Comparison of ENCODE assay signal across 13 cellular contexts in the genomic region with DNA sequence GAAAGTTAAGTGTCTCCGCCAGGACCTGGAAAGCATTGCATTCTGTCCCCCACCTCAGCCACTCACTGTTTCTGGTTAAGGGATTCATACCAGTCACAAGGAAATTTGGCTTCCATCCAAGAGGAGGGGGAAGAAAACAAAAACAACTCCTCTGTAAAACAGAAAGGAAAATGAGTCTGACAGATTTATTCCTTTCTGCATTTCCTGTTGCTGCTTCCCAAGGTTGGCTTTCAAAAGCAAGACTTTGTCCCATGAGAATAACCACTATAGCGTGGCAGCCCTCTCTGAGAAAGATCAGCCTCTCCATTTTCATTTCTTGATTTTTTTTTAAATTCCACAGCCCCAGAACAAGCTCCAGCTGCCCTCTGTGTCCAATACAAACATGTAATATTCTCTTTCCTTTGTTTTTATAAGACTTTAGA.
A peak's percentile ranks its signal among the peaks of the same experiment; 100 is the strongest.
DNase-seq lines count a peak whose midpoint lies in the region; ATAC-seq, FAIRE-seq and TF ChIP-seq lines count a peak whose summit lies in the region.
"Had no signal": no experiment of that assay in that cellular context is flagged by ENCODE, and none has a peak within 500 bp of the region (broad histone marks: within the 10 kb centered on the region; RNA-seq: fewer than 3 reads in every experiment).

No MANE protein-coding gene starts in this region.

- no peaks in the 10 kb centered on the region for H3K9me3 ChIP-seq in A549
- H3K9me3 ChIP-seq in HEK293 (ENCODE audit: control insufficient read depth, insufficient read depth, low read depth, low read length), result no peaks in the 10 kb centered on the region
- no peaks in the 10 kb centered on the region for H3K9me3 ChIP-seq in adipocyte (ENCODE audit: control insufficient read depth, low read length)

- intact Hi-C loops in left colon (cut with DNase I, micrococcal nuclease), result no loop called here

- H3K36me3 ChIP-seq in HEK293 (ENCODE audit: control insufficient read depth in 2 of 2, insufficient read depth in 1 of 2, low read length in 2 of 2) (no peaks in the 10 kb centered on the region), adipocyte (ENCODE audit: control insufficient read depth, insufficient read depth, low read length, severe bottlenecking) (no peaks in the 10 kb centered on the region)

- CTCF ChIA-PET in A549 (lab: Yijun Ruan, JAX) (interaction anchor here (1.0 to 1.5 kb wide), 2 partner anchors 23 to 255 kb away, joined by 4 to 5 read pairs; no protein-coding TSS in a partner anchor), HEK293 (lab: Yijun Ruan, JAX) (no interaction called here)
- CTCF ChIA-PET in activated CD4-positive, alpha-beta memory T cell treated with anti-CD3 and anti-CD28 coated beads, Interleukin-2, amount 10 ng/mL, durations not matched to agents 7 days and 5 days (lab: Charles Lee), result interaction anchor here (1.1 kb wide), 1 partner anchor 12 kb away, joined by 3 read pairs; no protein-coding TSS in a partner anchor

- no peak for TF ChIP-seq POLR2A in A549 (IDR thresholded peaks at IDR 0.05; ENCODE audit: low read length)

- no peak overlapping the region for H3K27ac Mint-ChIP-seq in activated CD4-positive, alpha-beta memory T cell treated with anti-CD3 and anti-CD28 coated beads, Interleukin-2, amount 10 ng/mL, durations not matched to agents 7 days and 5 days

- H3K27ac ChIP-seq in A549 (no peak overlapping the region), HEK293 (ENCODE audit: extremely low read depth, low read depth, low read length) (peak overlapping the region; percentile 2; the same call in 1 of the 2 replicates)
- H3K27ac ChIP-seq: RWPE1 had no signal

- no peak overlapping the region for H3K4me3 Mint-ChIP-seq in activated CD4-positive, alpha-beta memory T cell treated with anti-CD3 and anti-CD28 coated beads, Interleukin-2, amount 10 ng/mL, durations not matched to agents 7 days and 5 days
- H3K4me3 Mint-ChIP-seq: CD4-positive, CD25-positive, alpha-beta regulatory T cell had no signal

- 73% methylated on average over 2 of the region's 2 CpGs for WGBS in A549 (ENCODE audit: missing lambda C conversion rate)

- no peaks in the 10 kb centered on the region for H3K27me3 ChIP-seq in adipocyte (replicated peaks; ENCODE audit: control insufficient read depth, insufficient read depth, low read length)

- FAIRE-seq in A549 (lab: Jason Lieb, UNC), result no peak

- DNase-seq in A549 (ENCODE audit: low read depth in 1 of 2, low spot score in 1 of 2) (no peak), adipocyte (ENCODE audit: low read depth) (peak; percentile 69), left colon (no peak), GM10266 (ENCODE audit: extremely low spot score) (no peak)
- DNase-seq in activated CD4-positive, alpha-beta memory T cell treated with anti-CD3 and anti-CD28 coated beads, Interleukin-2, amount 10 ng/mL, durations not matched to agents 7 days and 5 days, result no peak
- DNase-seq: activated CD8-positive, alpha-beta memory T cell treated with anti-CD3 and anti-CD28 coated beads, Interleukin-2, amount 50 U/mL, for 4 hours; amniotic stem cell; CD4-positive, CD25-positive, alpha-beta regulatory T cell; NCI-H187 treated with DMSO at 0.1 percent for 48 hours had no signal

- TF ChIP-seq RAD21 in A549 (conservative IDR thresholded peaks at IDR 0.05 in 1 of 2, IDR thresholded peaks at IDR 0.05 in 1 of 2), result no peak

- H3K9me3 Mint-ChIP-seq in activated CD4-positive, alpha-beta memory T cell treated with anti-CD3 and anti-CD28 coated beads, Interleukin-2, amount 10 ng/mL, durations not matched to agents 7 days and 5 days, result peaks cover 3% of the 10 kb centered on the region
- H3K9me3 Mint-ChIP-seq: CD4-positive, CD25-positive, alpha-beta regulatory T cell had no signal

- POLR2A ChIA-PET in A549 (lab: Yijun Ruan, JAX), result no interaction called here
- POLR2A ChIA-PET in HEK293 (lab: Yijun Ruan, JAX), result no interaction called here
- POLR2A ChIA-PET in activated CD4-positive, alpha-beta memory T cell treated with anti-CD3 and anti-CD28 coated beads, Interleukin-2, amount 10 ng/mL, durations not matched to agents 7 days and 5 days (lab: Charles Lee), result interaction anchor here (0.7 kb wide), 1 partner anchor 10 kb away, joined by 3 read pairs; no protein-coding TSS in a partner anchor

- peaks cover 34% of the 10 kb centered on the region for H3K4me1 Mint-ChIP-seq in activated CD4-positive, alpha-beta memory T cell treated with anti-CD3 and anti-CD28 coated beads, Interleukin-2, amount 10 ng/mL, durations not matched to agents 7 days and 5 days

- TF ChIP-seq CTCF in A549 (IDR thresholded peaks at IDR 0.05) (no peak), HEK293 (tag by site-specific recombination; IDR thresholded peaks at IDR 0.05) (no peak), GM10266 (IDR thresholded peaks at IDR 0.05; ENCODE audit: control insufficient read depth, insufficient read depth, low read depth, missing control alignments) (no peak)

- H3K4me2 ChIP-seq in A549, result peak overlapping the region; percentile 46

- no peak overlapping the region for H3K9ac ChIP-seq in adipocyte (ENCODE audit: low read length)

- H3K4me3 ChIP-seq in A549 (no peak overlapping the region), HEK293 (ENCODE audit: low read depth, low read length) (no peak overlapping the region), adipocyte (ENCODE audit: low read length) (no peak overlapping the region)

- ATAC-seq in A549 (no peak), left colon (peak; percentile 83), GM21447 (IDR thresholded peaks at IDR 0.05; ENCODE audit: unreplicated experiment) (no peak), HG03432 (IDR thresholded peaks at IDR 0.05; ENCODE audit: unreplicated experiment) (no peak)

- peaks cover 5% of the 10 kb centered on the region for H3K36me3 Mint-ChIP-seq in activated CD4-positive, alpha-beta memory T cell treated with anti-CD3 and anti-CD28 coated beads, Interleukin-2, amount 10 ng/mL, durations not matched to agents 7 days and 5 days (ENCODE audit: low read depth)
- H3K36me3 Mint-ChIP-seq: CD4-positive, CD25-positive, alpha-beta regulatory T cell had no signal

- H3K4me1 ChIP-seq in A549 (peaks cover 14% of the 10 kb centered on the region), HEK293 (ENCODE audit: control insufficient read depth, insufficient read depth, low read length) (peaks cover 14% of the 10 kb centered on the region), adipocyte (ENCODE audit: control insufficient read depth, insufficient read depth, low read length) (peaks cover 20% of the 10 kb centered on the region)

- TF ChIP-seq EP300 in A549 (IDR thresholded peaks at IDR 0.05), result no peak

- no peaks in the 10 kb centered on the region for H3K27me3 Mint-ChIP-seq in activated CD4-positive, alpha-beta memory T cell treated with anti-CD3 and anti-CD28 coated beads, Interleukin-2, amount 10 ng/mL, durations not matched to agents 7 days and 5 days
- H3K27me3 Mint-ChIP-seq: CD4-positive, CD25-positive, alpha-beta regulatory T cell had no signal

TF ChIP-seq in A549, 52 proteins besides CTCF, POLR2A, EP300 and RAD21:
- TF ChIP-seq RFX5 (IDR thresholded peaks at IDR 0.05) (no peak), MAZ (IDR thresholded peaks at IDR 0.05; ENCODE audit: borderline replicate concordance, low read depth, low read length) (no peak), MAFK (IDR thresholded peaks at IDR 0.05; ENCODE audit: partially characterized antibody) (no peak), HEYL (CRISPR knock-in tag; IDR thresholded peaks at IDR 0.05) (no peak), JUN (IDR thresholded peaks at IDR 0.05) (no peak), JUNB (IDR thresholded peaks at IDR 0.05) (no peak), HOXA7 (CRISPR knock-in tag; IDR thresholded peaks at IDR 0.05) (no peak), RCOR1 (IDR thresholded peaks at IDR 0.05; ENCODE audit: low read depth, low read length) (no peak), HOXB5 (CRISPR knock-in tag; IDR thresholded peaks at IDR 0.05) (no peak), SMC3 (IDR thresholded peaks at IDR 0.05) (no peak), ESRRA (IDR thresholded peaks at IDR 0.05; ENCODE audit: borderline replicate concordance, low read length) (no peak), ZFP36 (IDR thresholded peaks at IDR 0.05; ENCODE audit: borderline replicate concordance, partially characterized antibody) (no peak), CEBPB (IDR thresholded peaks at IDR 0.05) (no peak), SREBF2 (IDR thresholded peaks at IDR 0.05) (no peak), CHD4 (IDR thresholded peaks at IDR 0.05; ENCODE audit: borderline replicate concordance) (no peak), KDM5A (IDR thresholded peaks at IDR 0.05) (no peak), EHF (CRISPR knock-in tag; IDR thresholded peaks at IDR 0.05) (no peak), NPAS2 (CRISPR knock-in tag; IDR thresholded peaks at IDR 0.05; ENCODE audit: borderline replicate concordance) (no peak), RNF2 (IDR thresholded peaks at IDR 0.05; ENCODE audit: borderline replicate concordance, low read depth) (no peak)

TF ChIP-seq in HEK293, 187 proteins besides CTCF, POLR2A, EP300 and RAD21 (continues in another document):
- TF ChIP-seq PRDM1 (tag by site-specific recombination; IDR thresholded peaks at IDR 0.05) (no peak), ZEB2 (tag by site-specific recombination; IDR thresholded peaks at IDR 0.05) (no peak), ZNF626 (tag by site-specific recombination; IDR thresholded peaks at IDR 0.05) (no peak), PRDM6 (tag by site-specific recombination; IDR thresholded peaks at IDR 0.05) (peak; percentile 49; the same call in 1 of the 2 replicates), ZFP3 (tag by site-specific recombination; IDR thresholded peaks at IDR 0.05; ENCODE audit: low read depth) (no peak), ZBTB48 (tag by site-specific recombination; IDR thresholded peaks at IDR 0.05) (no peak)
